Comparison of ENCODE assay signal across 1 cellular context in the genomic region with DNA sequence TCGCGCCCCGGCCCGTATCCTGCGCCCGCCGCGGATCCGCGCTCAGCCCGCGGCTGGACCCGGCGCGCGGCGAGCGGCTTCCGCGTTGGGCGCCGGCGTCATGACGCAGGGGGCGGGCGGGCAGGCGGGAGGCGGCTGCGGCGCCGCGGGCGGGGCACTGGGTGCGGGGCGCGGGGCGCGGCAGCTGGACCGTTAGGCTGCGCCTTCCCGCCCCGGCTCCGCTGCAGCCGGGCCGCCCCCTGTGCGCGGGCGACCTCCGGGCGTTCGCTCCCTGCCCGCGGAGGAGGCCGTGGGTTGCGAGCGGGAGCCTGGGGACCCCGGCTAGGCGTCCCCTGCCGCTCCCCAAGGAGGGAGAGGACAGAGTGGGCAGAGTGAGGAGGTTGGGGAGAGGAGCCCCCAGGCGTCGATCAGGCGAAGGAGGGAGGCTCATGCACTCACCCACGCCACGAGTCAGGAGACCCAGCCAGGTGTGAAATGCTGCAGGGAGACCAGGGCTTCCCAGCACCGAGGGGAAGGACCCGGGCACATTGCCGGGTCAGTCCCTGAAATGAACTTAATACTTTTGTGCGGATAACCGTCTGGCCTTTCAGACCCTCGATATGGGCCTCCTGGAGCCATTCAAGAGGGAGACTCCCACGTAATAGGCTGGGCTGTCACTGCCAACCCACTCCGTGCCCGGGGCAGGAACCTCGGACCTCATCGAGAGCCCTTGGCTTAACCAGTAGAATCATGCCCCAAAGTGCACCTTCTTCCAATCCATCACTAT.
TF ChIP-seq lines count a peak whose summit lies in the region.

A gene (minus strand): TSS at position 55 of the 766 bp plus-strand sequence. CDS start 252 bp downstream, outside the sequence.

TF ChIP-seq in HepG2, 621 proteins besides CTCF, POLR2A, EP300 and RAD21 (continued from another document and continues in another):
- TF ChIP-seq, protein P1, sequence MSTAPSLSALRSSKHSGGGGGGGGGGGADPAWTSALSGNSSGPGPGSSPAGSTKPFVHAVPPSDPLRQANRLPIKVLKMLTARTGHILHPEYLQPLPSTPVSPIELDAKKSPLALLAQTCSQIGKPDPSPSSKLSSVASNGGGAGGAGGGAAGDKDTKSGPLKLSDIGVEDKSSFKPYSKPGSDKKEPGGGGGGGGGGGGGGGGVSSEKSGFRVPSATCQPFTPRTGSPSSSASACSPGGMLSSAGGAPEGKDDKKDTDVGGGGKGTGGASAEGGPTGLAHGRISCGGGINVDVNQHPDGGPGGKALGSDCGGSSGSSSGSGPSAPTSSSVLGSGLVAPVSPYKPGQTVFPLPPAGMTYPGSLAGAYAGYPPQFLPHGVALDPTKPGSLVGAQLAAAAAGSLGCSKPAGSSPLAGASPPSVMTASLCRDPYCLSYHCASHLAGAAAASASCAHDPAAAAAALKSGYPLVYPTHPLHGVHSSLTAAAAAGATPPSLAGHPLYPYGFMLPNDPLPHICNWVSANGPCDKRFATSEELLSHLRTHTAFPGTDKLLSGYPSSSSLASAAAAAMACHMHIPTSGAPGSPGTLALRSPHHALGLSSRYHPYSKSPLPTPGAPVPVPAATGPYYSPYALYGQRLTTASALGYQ (CRISPR knock-in tag; IDR thresholded peaks at IDR 0.05), result no peak
- TF ChIP-seq MEIS2 (CRISPR knock-in tag; IDR thresholded peaks at IDR 0.05), result no peak
- TF ChIP-seq ZNF672 (CRISPR knock-in tag; IDR thresholded peaks at IDR 0.05), result no peak
- TF ChIP-seq YEATS4 (CRISPR knock-in tag; IDR thresholded peaks at IDR 0.05; ENCODE audit: borderline replicate concordance), result peak; percentile 52; the same call in 1 of the 2 replicates
- TF ChIP-seq SPEN (CRISPR knock-in tag; IDR thresholded peaks at IDR 0.05; ENCODE audit: low read depth), result 0 out of 2 replicates have a peak, but pooled peaks have one; percentile 26
- TF ChIP-seq, protein P2, sequence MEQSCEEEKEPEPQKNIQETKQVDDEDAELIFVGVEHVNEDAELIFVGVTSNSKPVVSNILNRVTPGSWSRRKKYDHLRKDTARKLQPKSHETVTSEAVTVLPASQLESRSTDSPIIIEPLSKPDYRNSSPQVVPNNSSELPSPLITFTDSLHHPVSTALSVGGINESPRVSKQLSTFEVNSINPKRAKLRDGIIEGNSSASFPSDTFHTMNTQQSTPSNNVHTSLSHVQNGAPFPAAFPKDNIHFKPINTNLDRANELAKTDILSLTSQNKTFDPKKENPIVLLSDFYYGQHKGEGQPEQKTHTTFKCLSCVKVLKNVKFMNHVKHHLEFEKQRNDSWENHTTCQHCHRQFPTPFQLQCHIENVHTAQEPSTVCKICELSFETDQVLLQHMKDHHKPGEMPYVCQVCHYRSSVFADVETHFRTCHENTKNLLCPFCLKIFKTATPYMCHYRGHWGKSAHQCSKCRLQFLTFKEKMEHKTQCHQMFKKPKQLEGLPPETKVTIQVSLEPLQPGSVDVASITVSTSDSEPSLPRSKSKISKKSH (CRISPR knock-in tag; IDR thresholded peaks at IDR 0.05; ENCODE audit: borderline replicate concordance), result peak; percentile 72; the same call in 1 of the 2 replicates
- TF ChIP-seq KDM5B (CRISPR knock-in tag; IDR thresholded peaks at IDR 0.05; ENCODE audit: borderline replicate concordance), result peak; percentile 53; the same call in 1 of the 2 replicates
- TF ChIP-seq ZNF768 (CRISPR knock-in tag; IDR thresholded peaks at IDR 0.05), result peak; percentile 40; the same call in 1 of the 2 replicates
- 0 out of 2 replicates have a peak, but pooled peaks have one; percentile 24 for TF ChIP-seq ZNF124 (CRISPR knock-in tag; IDR thresholded peaks at IDR 0.05)
- 0 out of 2 replicates have a peak, but pooled peaks have one; percentile 45 for TF ChIP-seq SATB2 (CRISPR knock-in tag; IDR thresholded peaks at IDR 0.05)
- peak; percentile 67; the same call in 1 of the 2 replicates for TF ChIP-seq ZNF225 (CRISPR knock-in tag; IDR thresholded peaks at IDR 0.05)
- no peak for TF ChIP-seq ZNF589 (CRISPR knock-in tag; conservative IDR thresholded peaks at IDR 0.05)
- TF ChIP-seq, protein P3, sequence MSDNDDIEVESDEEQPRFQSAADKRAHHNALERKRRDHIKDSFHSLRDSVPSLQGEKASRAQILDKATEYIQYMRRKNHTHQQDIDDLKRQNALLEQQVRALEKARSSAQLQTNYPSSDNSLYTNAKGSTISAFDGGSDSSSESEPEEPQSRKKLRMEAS (IDR thresholded peaks at IDR 0.05), result peak; percentile 77
- TF ChIP-seq ZNF839 (CRISPR knock-in tag; IDR thresholded peaks at IDR 0.05; ENCODE audit: borderline replicate concordance), result peak; percentile 26; the same call in 1 of the 2 replicates
- no peak for TF ChIP-seq ZNF20 (CRISPR knock-in tag; IDR thresholded peaks at IDR 0.05)
- no peak for TF ChIP-seq ZNF530 (CRISPR knock-in tag; IDR thresholded peaks at IDR 0.05; ENCODE audit: low read depth)
- TF ChIP-seq ASH2L (IDR thresholded peaks at IDR 0.05; ENCODE audit: insufficient read length, low read depth, low read length), result no peak
- peak; percentile 87 for TF ChIP-seq ZSCAN31 (CRISPR knock-in tag; IDR thresholded peaks at IDR 0.05; ENCODE audit: low read depth)
- TF ChIP-seq TGIF2 (CRISPR knock-in tag; IDR thresholded peaks at IDR 0.05), result 0 out of 2 replicates have a peak, but pooled peaks have one; percentile 23
- TF ChIP-seq ZNF773 (CRISPR knock-in tag; IDR thresholded peaks at IDR 0.05; ENCODE audit: borderline replicate concordance), result no peak
- TF ChIP-seq ZMYM4 (CRISPR knock-in tag; IDR thresholded peaks at IDR 0.05), result peak; percentile 37; the same call in 1 of the 2 replicates
- TF ChIP-seq PHF8 (CRISPR knock-in tag; IDR thresholded peaks at IDR 0.05), result peak; percentile 41; the same call in 1 of the 2 replicates
- peak; percentile 52 for TF ChIP-seq ZFY (CRISPR knock-in tag; IDR thresholded peaks at IDR 0.05)
- TF ChIP-seq MED1 (CRISPR knock-in tag; IDR thresholded peaks at IDR 0.05), result no peak
- peak; percentile 36; the same call in 1 of the 2 replicates for TF ChIP-seq MYC (CRISPR knock-in tag; IDR thresholded peaks at IDR 0.05; ENCODE audit: borderline replicate concordance)
- no peak for TF ChIP-seq ZBTB21 (CRISPR knock-in tag; IDR thresholded peaks at IDR 0.05)
- TF ChIP-seq RFXANK (CRISPR knock-in tag; IDR thresholded peaks at IDR 0.05), result no peak
- no peak for TF ChIP-seq KDM4B (CRISPR knock-in tag; IDR thresholded peaks at IDR 0.05)
- 0 out of 2 replicates have a peak, but pooled peaks have one; percentile 24 for TF ChIP-seq ZNF253 (CRISPR knock-in tag; IDR thresholded peaks at IDR 0.05; ENCODE audit: borderline replicate concordance)
- TF ChIP-seq, protein P4, sequence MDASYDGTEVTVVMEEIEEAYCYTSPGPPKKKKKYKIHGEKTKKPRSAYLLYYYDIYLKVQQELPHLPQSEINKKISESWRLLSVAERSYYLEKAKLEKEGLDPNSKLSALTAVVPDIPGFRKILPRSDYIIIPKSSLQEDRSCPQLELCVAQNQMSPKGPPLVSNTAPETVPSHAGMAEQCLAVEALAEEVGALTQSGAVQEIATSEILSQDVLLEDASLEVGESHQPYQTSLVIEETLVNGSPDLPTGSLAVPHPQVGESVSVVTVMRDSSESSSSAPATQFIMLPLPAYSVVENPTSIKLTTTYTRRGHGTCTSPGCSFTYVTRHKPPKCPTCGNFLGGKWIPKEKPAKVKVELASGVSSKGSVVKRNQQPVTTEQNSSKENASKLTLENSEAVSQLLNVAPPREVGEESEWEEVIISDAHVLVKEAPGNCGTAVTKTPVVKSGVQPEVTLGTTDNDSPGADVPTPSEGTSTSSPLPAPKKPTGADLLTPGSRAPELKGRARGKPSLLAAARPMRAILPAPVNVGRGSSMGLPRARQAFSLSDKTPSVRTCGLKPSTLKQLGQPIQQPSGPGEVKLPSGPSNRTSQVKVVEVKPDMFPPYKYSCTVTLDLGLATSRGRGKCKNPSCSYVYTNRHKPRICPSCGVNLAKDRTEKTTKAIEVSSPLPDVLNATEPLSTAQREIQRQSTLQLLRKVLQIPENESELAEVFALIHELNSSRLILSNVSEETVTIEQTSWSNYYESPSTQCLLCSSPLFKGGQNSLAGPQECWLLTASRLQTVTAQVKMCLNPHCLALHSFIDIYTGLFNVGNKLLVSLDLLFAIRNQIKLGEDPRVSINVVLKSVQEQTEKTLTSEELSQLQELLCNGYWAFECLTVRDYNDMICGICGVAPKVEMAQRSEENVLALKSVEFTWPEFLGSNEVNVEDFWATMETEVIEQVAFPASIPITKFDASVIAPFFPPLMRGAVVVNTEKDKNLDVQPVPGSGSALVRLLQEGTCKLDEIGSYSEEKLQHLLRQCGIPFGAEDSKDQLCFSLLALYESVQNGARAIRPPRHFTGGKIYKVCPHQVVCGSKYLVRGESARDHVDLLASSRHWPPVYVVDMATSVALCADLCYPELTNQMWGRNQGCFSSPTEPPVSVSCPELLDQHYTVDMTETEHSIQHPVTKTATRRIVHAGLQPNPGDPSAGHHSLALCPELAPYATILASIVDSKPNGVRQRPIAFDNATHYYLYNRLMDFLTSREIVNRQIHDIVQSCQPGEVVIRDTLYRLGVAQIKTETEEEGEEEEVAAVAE (CRISPR knock-in tag; IDR thresholded peaks at IDR 0.05; ENCODE audit: borderline replicate concordance), result no peak
- no peak for TF ChIP-seq SP2 (CRISPR knock-in tag; IDR thresholded peaks at IDR 0.05)
- no peak for TF ChIP-seq ZBTB7B (CRISPR knock-in tag; IDR thresholded peaks at IDR 0.05)
- TF ChIP-seq, protein P5, sequence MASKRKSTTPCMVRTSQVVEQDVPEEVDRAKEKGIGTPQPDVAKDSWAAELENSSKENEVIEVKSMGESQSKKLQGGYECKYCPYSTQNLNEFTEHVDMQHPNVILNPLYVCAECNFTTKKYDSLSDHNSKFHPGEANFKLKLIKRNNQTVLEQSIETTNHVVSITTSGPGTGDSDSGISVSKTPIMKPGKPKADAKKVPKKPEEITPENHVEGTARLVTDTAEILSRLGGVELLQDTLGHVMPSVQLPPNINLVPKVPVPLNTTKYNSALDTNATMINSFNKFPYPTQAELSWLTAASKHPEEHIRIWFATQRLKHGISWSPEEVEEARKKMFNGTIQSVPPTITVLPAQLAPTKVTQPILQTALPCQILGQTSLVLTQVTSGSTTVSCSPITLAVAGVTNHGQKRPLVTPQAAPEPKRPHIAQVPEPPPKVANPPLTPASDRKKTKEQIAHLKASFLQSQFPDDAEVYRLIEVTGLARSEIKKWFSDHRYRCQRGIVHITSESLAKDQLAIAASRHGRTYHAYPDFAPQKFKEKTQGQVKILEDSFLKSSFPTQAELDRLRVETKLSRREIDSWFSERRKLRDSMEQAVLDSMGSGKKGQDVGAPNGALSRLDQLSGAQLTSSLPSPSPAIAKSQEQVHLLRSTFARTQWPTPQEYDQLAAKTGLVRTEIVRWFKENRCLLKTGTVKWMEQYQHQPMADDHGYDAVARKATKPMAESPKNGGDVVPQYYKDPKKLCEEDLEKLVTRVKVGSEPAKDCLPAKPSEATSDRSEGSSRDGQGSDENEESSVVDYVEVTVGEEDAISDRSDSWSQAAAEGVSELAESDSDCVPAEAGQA (IDR thresholded peaks at IDR 0.05; ENCODE audit: low read depth), result no peak
- TF ChIP-seq, protein P5 (CRISPR knock-in tag; IDR thresholded peaks at IDR 0.05; ENCODE audit: borderline replicate concordance), result peak; percentile 40; the same call in 1 of the 2 replicates
- no peak for TF ChIP-seq ETV5 (CRISPR knock-in tag; IDR thresholded peaks at IDR 0.05; ENCODE audit: borderline replicate concordance)
- peak; percentile 19; the same call in 1 of the 2 replicates for TF ChIP-seq KMT2A (CRISPR knock-in tag; IDR thresholded peaks at IDR 0.05)
- no peak for TF ChIP-seq MIER2 (CRISPR knock-in tag; IDR thresholded peaks at IDR 0.05)
- no peak for TF ChIP-seq ONECUT2 (CRISPR knock-in tag; IDR thresholded peaks at IDR 0.05)
- peak; percentile 2; the same call in 1 of the 2 replicates for TF ChIP-seq SIN3A (IDR thresholded peaks at IDR 0.05; ENCODE audit: borderline replicate concordance, low read depth, low read length)
- TF ChIP-seq ZNF883 (CRISPR knock-in tag; IDR thresholded peaks at IDR 0.05; ENCODE audit: not compliant biosample characterization), result peak; percentile 36
- 0 out of 2 replicates have a peak, but pooled peaks have one; percentile 38 for TF ChIP-seq ZNF232 (CRISPR knock-in tag; IDR thresholded peaks at IDR 0.05; ENCODE audit: borderline replicate concordance)
- TF ChIP-seq, protein P6, sequence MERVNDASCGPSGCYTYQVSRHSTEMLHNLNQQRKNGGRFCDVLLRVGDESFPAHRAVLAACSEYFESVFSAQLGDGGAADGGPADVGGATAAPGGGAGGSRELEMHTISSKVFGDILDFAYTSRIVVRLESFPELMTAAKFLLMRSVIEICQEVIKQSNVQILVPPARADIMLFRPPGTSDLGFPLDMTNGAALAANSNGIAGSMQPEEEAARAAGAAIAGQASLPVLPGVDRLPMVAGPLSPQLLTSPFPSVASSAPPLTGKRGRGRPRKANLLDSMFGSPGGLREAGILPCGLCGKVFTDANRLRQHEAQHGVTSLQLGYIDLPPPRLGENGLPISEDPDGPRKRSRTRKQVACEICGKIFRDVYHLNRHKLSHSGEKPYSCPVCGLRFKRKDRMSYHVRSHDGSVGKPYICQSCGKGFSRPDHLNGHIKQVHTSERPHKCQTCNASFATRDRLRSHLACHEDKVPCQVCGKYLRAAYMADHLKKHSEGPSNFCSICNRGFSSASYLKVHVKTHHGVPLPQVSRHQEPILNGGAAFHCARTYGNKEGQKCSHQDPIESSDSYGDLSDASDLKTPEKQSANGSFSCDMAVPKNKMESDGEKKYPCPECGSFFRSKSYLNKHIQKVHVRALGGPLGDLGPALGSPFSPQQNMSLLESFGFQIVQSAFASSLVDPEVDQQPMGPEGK (CRISPR knock-in tag; IDR thresholded peaks at IDR 0.05), result peak; percentile 32; the same call in 1 of the 2 replicates
- peak; percentile 87 for TF ChIP-seq HNRNPLL (IDR thresholded peaks at IDR 0.05; ENCODE audit: low read depth, low read length, poor library complexity, severe bottlenecking)
- 0 out of 2 replicates have a peak, but pooled peaks have one; percentile 32 for TF ChIP-seq ZNF446 (CRISPR knock-in tag; IDR thresholded peaks at IDR 0.05)
- TF ChIP-seq, protein P7, sequence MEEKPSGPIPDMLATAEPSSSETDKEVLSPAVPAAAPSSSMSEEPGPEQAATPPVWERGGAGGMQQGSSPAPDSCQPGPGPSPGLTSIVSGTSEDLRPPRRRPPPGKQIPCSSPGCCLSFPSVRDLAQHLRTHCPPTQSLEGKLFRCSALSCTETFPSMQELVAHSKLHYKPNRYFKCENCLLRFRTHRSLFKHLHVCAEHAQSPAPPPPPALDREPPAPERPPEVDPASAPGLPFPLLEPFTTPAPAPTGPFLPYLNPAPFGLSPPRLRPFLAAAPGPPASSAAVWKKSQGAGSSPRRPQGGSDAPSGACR (CRISPR knock-in tag; IDR thresholded peaks at IDR 0.05), result no peak
